9 cellular contexts compared by ENCODE assay signal in genomic region chr1:63674865-63675815, GRCh38.
DNase-seq lines count a peak whose midpoint lies in the region; ATAC-seq and TF ChIP-seq lines count a peak whose summit lies in the region.
"Had no signal": no experiment of that assay in that cellular context is flagged by ENCODE, and none has a peak within 500 bp of the region (broad histone marks: within the 10 kb centered on the region; RNA-seq: fewer than 3 reads in every experiment).

No MANE protein-coding gene starts in this region.

- H3K27me3 Mint-ChIP-seq in chondrocyte (ENCODE audit: low read depth): no peaks in the 10 kb centered on the region
- H3K27me3 Mint-ChIP-seq in mesothelial cell of epicardium (ENCODE audit: low read depth): no peaks in the 10 kb centered on the region

- H3K4me1 Mint-ChIP-seq in chondrocyte (ENCODE audit: low read depth) (peaks cover 25% of the 10 kb centered on the region), mesothelial cell of epicardium (peaks cover 32% of the 10 kb centered on the region)

- H3K4me1 ChIP-seq in vagina: peaks cover 10% of the 10 kb centered on the region
- H3K4me1 ChIP-seq: HAP-1 had no signal

- H3K36me3 ChIP-seq in vagina: no peaks in the 10 kb centered on the region
- H3K36me3 ChIP-seq: HAP-1 had no signal

- no peaks in the 10 kb centered on the region for H3K27me3 ChIP-seq in vagina

- peak; percentile 70 to 77 for DNase-seq in NCI-H524 (lab: John Stamatoyannopoulos, UW)
- no peak for DNase-seq in chondrocyte (ENCODE audit: low spot score)
- no peak for DNase-seq in mesothelial cell of epicardium (ENCODE audit: low spot score in 2 of 2, unreplicated experiment in 2 of 2)
- no peak for DNase-seq in vagina (ENCODE audit: extremely low spot score in 2 of 2)
- DNase-seq in RPMI8226: no peak
- DNase-seq: activated effector memory CD4-positive, alpha-beta T cell treated with anti-CD3 and anti-CD28 coated beads, Interleukin-2, amount 50 U/mL, for 16 hours had no signal

- H3K9me3 Mint-ChIP-seq in chondrocyte (ENCODE audit: low read depth) (peaks cover 15% of the 10 kb centered on the region), mesothelial cell of epicardium (peaks cover 5% of the 10 kb centered on the region)

- TF ChIP-seq CTCF in chondrocyte (IDR thresholded peaks at IDR 0.05): no peak
- no peak for TF ChIP-seq CTCF in mesothelial cell of epicardium (IDR thresholded peaks at IDR 0.05; ENCODE audit: unreplicated experiment)
- TF ChIP-seq CTCF in vagina (IDR thresholded peaks at IDR 0.05): no peak

- ATAC-seq in GM21619 (IDR thresholded peaks at IDR 0.05; ENCODE audit: unreplicated experiment) (no peak), GM18873 (IDR thresholded peaks at IDR 0.05; ENCODE audit: low FRiP score, unreplicated experiment) (no peak)

- no peak overlapping the region for H3K4me3 Mint-ChIP-seq in chondrocyte (ENCODE audit: unreplicated experiment)
- H3K4me3 Mint-ChIP-seq in mesothelial cell of epicardium: no peak overlapping the region

- H3K36me3 Mint-ChIP-seq in chondrocyte (ENCODE audit: low read depth): peaks cover 4% of the 10 kb centered on the region
- H3K36me3 Mint-ChIP-seq in mesothelial cell of epicardium: no peaks in the 10 kb centered on the region

- TF ChIP-seq POLR2A in vagina (IDR thresholded peaks at IDR 0.05): no peak

- intact Hi-C loops in vagina (cut with DNase I): no loop called here

- peak overlapping the region; percentile 21 for H3K27ac ChIP-seq in vagina

- H3K4me3 ChIP-seq in vagina: no peak overlapping the region
- H3K4me3 ChIP-seq: HAP-1 had no signal

- H3K9me3 ChIP-seq in vagina: no peaks in the 10 kb centered on the region
- H3K9me3 ChIP-seq: HAP-1 had no signal

- H3K27ac Mint-ChIP-seq in chondrocyte (ENCODE audit: unreplicated experiment): peak overlapping the region; percentile 50
- peak overlapping the region; percentile 90 for H3K27ac Mint-ChIP-seq in mesothelial cell of epicardium

Comparison
In these comparisons a context has a peak if more than half of its experiments do, and no peak if none do; other contexts are left out.
1. DNase-seq: peak in NCI-H524 (2 of 2); none in chondrocyte (single experiment), mesothelial cell of epicardium (0 of 2), vagina (0 of 2) and RPMI8226 (single experiment).